ENCODE assay signal across 28 cellular contexts in the genomic region with DNA sequence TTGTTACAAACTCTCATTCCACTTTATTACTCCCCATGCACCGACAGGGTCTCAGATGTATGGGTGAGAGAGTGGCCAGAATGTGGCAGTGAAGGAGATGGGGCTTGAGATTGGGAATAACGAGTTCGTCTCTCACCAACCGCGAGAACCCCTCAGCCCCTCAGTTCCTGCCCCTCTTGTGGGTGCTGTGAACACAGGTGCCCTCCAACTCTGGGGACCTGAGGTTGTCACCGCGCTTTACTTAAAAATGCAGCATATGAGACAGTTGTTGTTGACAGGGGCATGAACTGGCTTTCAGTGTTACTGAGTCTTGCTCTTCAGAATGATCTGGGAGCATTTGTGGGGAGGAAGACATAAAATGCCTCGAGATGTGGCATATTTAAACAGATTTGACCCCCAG.
"Had no signal": no experiment of that assay in that cellular context is flagged by ENCODE, and none has a peak within 500 bp of the region (broad histone marks: within the 10 kb centered on the region; RNA-seq: fewer than 3 reads in every experiment).

No MANE protein-coding gene starts in this region.

- H3K36me3 ChIP-seq: esophagus muscularis mucosa, esophagus squamous epithelium, gastrocnemius medialis, gastroesophageal sphincter, heart left ventricle, heart right ventricle had no signal

- H3K9me3 ChIP-seq: esophagus muscularis mucosa, esophagus squamous epithelium, gastrocnemius medialis, gastroesophageal sphincter, heart left ventricle, heart right ventricle had no signal

- H3K27me3 ChIP-seq: esophagus squamous epithelium, foreskin keratinocyte, gastrocnemius medialis, gastroesophageal sphincter, hepatocyte had no signal

- ATAC-seq: effector memory CD8-positive, alpha-beta T cell; esophagus mucosa; foreskin keratinocyte; gastrocnemius medialis; gastroesophageal sphincter; heart right ventricle had no signal

- H3K4me3 Mint-ChIP-seq: dendritic cell treated with granulocyte-macrophage colony-stimulating factor and Interleukin-4, amounts not matched to agents 40 ng/mL and 50 ng/mL, for 4 days; effector memory CD8-positive, alpha-beta T cell; endodermal cell had no signal

- H3K27ac Mint-ChIP-seq: dendritic cell treated with granulocyte-macrophage colony-stimulating factor and Interleukin-4, amounts not matched to agents 40 ng/mL and 50 ng/mL, for 4 days; effector memory CD8-positive, alpha-beta T cell; endodermal cell had no signal

- H3K4me2 ChIP-seq: hepatocyte had no signal

- H3K4me3 ChIP-seq: coronary artery, dorsolateral prefrontal cortex, esophagus muscularis mucosa, esophagus squamous epithelium, gastrocnemius medialis, gastroesophageal sphincter, heart left ventricle, heart right ventricle, hepatocyte had no signal

- H3K4me1 ChIP-seq: esophagus muscularis mucosa, esophagus squamous epithelium, foreskin keratinocyte, gastrocnemius medialis, gastroesophageal sphincter, heart left ventricle had no signal

- H3K27me3 Mint-ChIP-seq: dendritic cell treated with granulocyte-macrophage colony-stimulating factor and Interleukin-4, amounts not matched to agents 40 ng/mL and 50 ng/mL, for 4 days had no signal

- H3K79me2 ChIP-seq: hepatocyte had no signal

- DNase-seq: cortex of kidney; dermis blood vessel endothelial cell; dorsolateral prefrontal cortex; effector CD4-positive, alpha-beta T cell; effector CD8-positive, alpha-beta T cell; effector memory CD4-positive, alpha-beta T cell; effector memory CD8-positive, alpha-beta T cell; erythroblast; esophagus squamous epithelium; foreskin fibroblast; foreskin keratinocyte; foreskin melanocyte; gastrocnemius medialis; glutamatergic neuron; heart left ventricle; heart right ventricle; hippocampal formation had no signal

- H3K27ac ChIP-seq: coronary artery, dorsolateral prefrontal cortex, epithelial cell of prostate, esophagus muscularis mucosa, esophagus squamous epithelium, foreskin keratinocyte, gastrocnemius medialis, gastroesophageal sphincter, heart left ventricle, heart right ventricle, hepatocyte had no signal

- H3K9me3 Mint-ChIP-seq: effector memory CD8-positive, alpha-beta T cell; endodermal cell had no signal

- FAIRE-seq: endometrium, endothelial cell of umbilical vein, frontal cortex had no signal

- H2AFZ ChIP-seq: hepatocyte had no signal
